8 cellular contexts compared by ENCODE assay signal in the genomic region with DNA sequence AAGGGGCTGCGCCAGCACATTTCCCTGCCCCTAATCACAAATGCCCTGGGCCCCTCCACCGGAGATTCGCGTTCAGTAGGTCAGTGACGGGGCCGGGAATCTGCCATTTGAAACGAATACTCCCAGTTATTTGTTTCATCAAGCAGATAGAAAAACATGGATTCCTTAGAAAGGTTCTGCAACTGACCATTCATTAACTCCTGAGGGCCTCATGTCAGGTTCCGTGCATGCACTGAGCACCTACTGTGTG. TPM values are rescaled to one million over a fixed set of nuclear protein-coding genes. Genes with fewer than 3 reads are reported as not detected.
A peak's percentile ranks its signal among the peaks of the same experiment; 100 is the strongest.
DNase-seq lines count a peak whose midpoint lies in the region; ATAC-seq and TF ChIP-seq lines count a peak whose summit lies in the region.

No MANE protein-coding gene starts in this region.

- POLR2A ChIA-PET in Panc1 (lab: Charles Lee), result interaction anchor here (1.4 to 1.9 kb wide), 3 partner anchors 21 to 30 kb away, joined by 6 to 12 read pairs (median 7); partner anchors contain the start of gene UBC

- TF ChIP-seq CTCF in Panc1 (IDR thresholded peaks at IDR 0.05) (no peak), right atrium auricular region (IDR thresholded peaks at IDR 0.05) (no peak), testis (IDR thresholded peaks at IDR 0.05) (no peak), mucosa of descending colon (IDR thresholded peaks at IDR 0.05) (no peak)

- H3K4me3 ChIP-seq in Panc1 (ENCODE audit: low read depth in 2 of 2, low read length in 2 of 2), result peak overlapping the region; percentile 44 to 66
- H3K4me3 ChIP-seq in right atrium auricular region, result peak overlapping the region; percentile 48 to 55
- H3K4me3 ChIP-seq in testis, result peak overlapping the region; percentile 52 to 66
- no peak overlapping the region for H3K4me3 ChIP-seq in mucosa of descending colon

- BruUV-seq in Panc1 (replicated peaks; lab: Mats Ljungman, UMichigan), result no TSS peak

- intact Hi-C loops in Panc1 (cut with micrococcal nuclease; ENCODE audit: unreplicated experiment), result no loop called here
- intact Hi-C loops in testis (cut with DNase I; ENCODE audit: low total_unique reads), result no loop called here
- intact Hi-C loops in mucosa of descending colon (cut with DNase I, micrococcal nuclease), result no loop called here

- H3K27me3 ChIP-seq in Panc1 (ENCODE audit: control insufficient read depth, insufficient read depth, low read length) (no peaks in the 10 kb centered on the region), right atrium auricular region (no peaks in the 10 kb centered on the region), testis (no peaks in the 10 kb centered on the region)

- CTCF ChIA-PET in Panc1 (lab: Charles Lee), result interaction anchor here (1.0 to 2.1 kb wide), 7 partner anchors 8 to 34 kb away, joined by 3 to 7 read pairs (median 4); partner anchors contain the start of gene UBC

- ATAC-seq in GM21737 (IDR thresholded peaks at IDR 0.05; ENCODE audit: unreplicated experiment) (peak; percentile 18), Panc1 (no peak; the same call in 1 of the 2 replicates), mucosa of descending colon (no peak), GM18502 (IDR thresholded peaks at IDR 0.05; ENCODE audit: poor library complexity, unreplicated experiment) (no peak)

- in situ Hi-C loops in Panc1 (cut with HindIII; ENCODE audit: low pct_unique_long_range_greater_than_20kb, low sequenced_read_pairs), result no loop called here

- no peak for DNase-seq in Panc1 (ENCODE audit: low read depth, low spot score)
- DNase-seq in right atrium auricular region (ENCODE audit: low spot score), result no peak
- no peak for DNase-seq in testis
- DNase-seq in mucosa of descending colon, result no peak
- DNase-seq in activated CD4-positive, alpha-beta T cell treated with anti-CD3 and anti-CD28 coated beads for 4 hours, result no peak
- DNase-seq in NCI-H446 (lab: John Stamatoyannopoulos, UW), result no peak

- H3K27ac ChIP-seq in Panc1 (ENCODE audit: low read length), result peak overlapping the region; percentile 97
- H3K27ac ChIP-seq in right atrium auricular region, result peak overlapping the region; percentile 89 to 95
- peak overlapping the region; percentile 91 to 96 for H3K27ac ChIP-seq in testis

- 0 to 1% methylated on average over 7 to 8 of the region's 8 CpGs for WGBS in testis, 2 donors

- H3K9me3 ChIP-seq in Panc1 (ENCODE audit: control insufficient read depth, insufficient read depth, low read depth, low read length), result no peaks in the 10 kb centered on the region
- no peaks in the 10 kb centered on the region for H3K9me3 ChIP-seq in right atrium auricular region
- no peaks in the 10 kb centered on the region for H3K9me3 ChIP-seq in testis
- no peaks in the 10 kb centered on the region for H3K9me3 ChIP-seq in mucosa of descending colon

- H3K4me1 ChIP-seq in Panc1 (ENCODE audit: control insufficient read depth, insufficient read depth, low read length), result peaks cover 29% of the 10 kb centered on the region
- peaks cover 0 to 28% of the 10 kb centered on the region in 2 donors for H3K4me1 ChIP-seq in right atrium auricular region
- H3K4me1 ChIP-seq in testis, result peaks cover 6% of the 10 kb centered on the region
- H3K4me1 ChIP-seq in mucosa of descending colon (ENCODE audit: low read depth), result peaks cover 29% of the 10 kb centered on the region

- TF ChIP-seq POLR2A in testis (IDR thresholded peaks at IDR 0.05), result no peak

- H3K36me3 ChIP-seq in Panc1 (ENCODE audit: control insufficient read depth, insufficient read depth, low read length) (no peaks in the 10 kb centered on the region), right atrium auricular region (no peaks in the 10 kb centered on the region), testis (ENCODE audit: low read depth, missing control alignments) (no peaks in the 10 kb centered on the region), mucosa of descending colon (ENCODE audit: low read depth) (no peaks in the 10 kb centered on the region)

RNA-seq across cellular contexts. Expression of gene UBC, which starts 25.6 kb away (rescaled TPM):
- total RNA-seq in Panc1 (2021; ENCODE audit: unreplicated experiment), result 1,725 TPM
- polyA plus RNA-seq in Panc1 (2012; ENCODE audit: insufficient read length), result 2,683 TPM
- 1,000 to 10,000 TPM in 1 of 2 donors, 100 to 1,000 TPM in 1; 938 to 1,145 TPM for total RNA-seq in right atrium auricular region
- 1,000 to 10,000 TPM; 1,262 to 1,458 TPM for total RNA-seq in testis
- polyA plus RNA-seq in testis (ENCODE audit: insufficient read depth, low read depth, low replicate concordance), result 2,678 TPM
- total RNA-seq in mucosa of descending colon, result 1,000 to 10,000 TPM; 1,242 to 1,563 (median 1,498) TPM

RNA-seq across cellular contexts. Expression of gene DHX37, which starts 48.9 kb away (rescaled TPM):
- total RNA-seq in Panc1 (2021; ENCODE audit: unreplicated experiment), result 57.4 TPM
- 51.3 TPM for polyA plus RNA-seq in Panc1 (2012; ENCODE audit: insufficient read length)
- 1 to 10 TPM; 4.9 to 8.3 TPM for total RNA-seq in right atrium auricular region
- 10 to 100 TPM; 14.8 to 26.4 TPM for total RNA-seq in testis
- 12.5 TPM for polyA plus RNA-seq in testis (ENCODE audit: insufficient read depth, low read depth, low replicate concordance)
- 10 to 100 TPM; 14.4 to 17.8 (median 14.8) TPM for total RNA-seq in mucosa of descending colon

RNA-seq across cellular contexts. Expression of gene BRI3BP, which starts 53.4 kb away (rescaled TPM):
- total RNA-seq in Panc1 (2021; ENCODE audit: unreplicated experiment) (35.1 TPM), right atrium auricular region (1 to 10 TPM; 2.8 TPM), testis (1 to 10 TPM; 3.5 to 3.8 TPM), mucosa of descending colon (10 to 100 TPM; 21.3 to 45.1 (median 44.4) TPM)
- 15.1 TPM for polyA plus RNA-seq in Panc1 (2012; ENCODE audit: insufficient read length)
- polyA plus RNA-seq in testis (ENCODE audit: insufficient read depth, low read depth, low replicate concordance), result 3.5 TPM
